In the genomic region with DNA sequence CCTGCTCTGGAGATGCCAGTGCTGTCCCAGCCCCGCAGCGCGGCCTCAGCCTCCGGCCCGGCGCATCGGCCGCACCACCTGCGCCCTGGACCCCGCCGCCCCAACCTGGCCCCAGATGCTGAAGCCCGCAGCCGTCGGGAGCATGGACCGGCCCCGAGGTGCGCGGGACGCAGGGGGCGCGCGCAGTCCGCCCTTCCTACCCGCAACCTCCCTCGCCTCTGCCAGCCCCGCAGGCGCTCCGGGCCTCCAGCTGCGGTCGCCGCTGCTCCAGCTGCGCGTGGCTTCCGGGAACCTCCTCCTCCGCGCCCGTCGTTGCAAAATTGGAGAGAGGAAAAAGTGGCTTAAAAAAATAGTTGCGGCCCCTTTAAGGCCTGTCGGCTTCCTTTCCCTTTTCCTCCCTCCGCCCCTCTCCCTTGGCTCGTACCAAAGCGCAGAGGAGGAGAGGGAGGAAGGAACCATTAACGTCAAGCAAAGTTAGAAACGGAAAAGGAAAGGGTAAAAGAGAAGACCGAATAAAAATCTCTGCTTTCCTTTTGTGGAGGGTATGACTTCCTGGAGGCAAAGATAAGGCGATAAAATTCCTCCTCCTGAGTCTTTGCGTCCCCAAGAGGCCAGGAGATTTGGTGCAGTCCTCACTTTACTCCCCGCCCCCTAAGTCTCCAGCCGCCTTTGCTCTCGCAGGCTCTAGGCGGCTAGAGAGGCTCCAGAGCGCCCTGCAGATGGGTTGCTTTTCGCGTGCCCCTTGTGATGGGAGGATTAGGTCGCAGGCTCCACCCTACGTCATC, we compare ENCODE assay signal across 8 cellular contexts. TPM values are rescaled to one million over a fixed set of nuclear protein-coding genes. Genes with fewer than 3 reads are reported as not detected.
DNase-seq lines count a peak whose midpoint lies in the region; ATAC-seq and TF ChIP-seq lines count a peak whose summit lies in the region.

A gene with protein sequence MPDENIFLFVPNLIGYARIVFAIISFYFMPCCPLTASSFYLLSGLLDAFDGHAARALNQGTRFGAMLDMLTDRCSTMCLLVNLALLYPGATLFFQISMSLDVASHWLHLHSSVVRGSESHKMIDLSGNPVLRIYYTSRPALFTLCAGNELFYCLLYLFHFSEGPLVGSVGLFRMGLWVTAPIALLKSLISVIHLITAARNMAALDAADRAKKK (minus strand): TSS at position 343 of the 785 bp plus-strand sequence. CDS start 369 bp downstream, outside the sequence.

- H2AFZ ChIP-seq in KMS-11 (ENCODE audit: low read depth): peak within 1 kb of the TSS; percentile 85

- DNase-seq in DMS79 (lab: John Stamatoyannopoulos, UW) (peak; percentile 96), Panc1 (ENCODE audit: low read depth, low spot score) (peak; percentile 92)
- peak; percentile 88 for DNase-seq in activated T-cell treated with anti-CD3 and anti-CD28 coated beads, Interleukin-2, amount 50 U/mL, for 4 hours
- DNase-seq in stimulated activated CD8-positive, alpha-beta memory T cell treated with anti-CD3 and anti-CD28 coated beads, Interleukin-7, amount 100 ng/mL, for 1 hour (ENCODE audit: low read depth in 2 of 2): peak; percentile 82 to 84

- H4K20me1 ChIP-seq in KMS-11 (ENCODE audit: insufficient read depth): no peaks in the 10 kb centered on the region

- POLR2A ChIA-PET in Panc1 (lab: Charles Lee): no interaction called here

- in situ Hi-C loops in Panc1 (cut with HindIII; ENCODE audit: low pct_unique_long_range_greater_than_20kb, low sequenced_read_pairs): no loop called here

- no peak within 1 kb of the TSS for H3K4me3 ChIP-seq in KMS-11 (IDR thresholded peaks at IDR 0.05; ENCODE audit: insufficient read depth, low read depth, low read length)
- H3K4me3 ChIP-seq in Panc1 (ENCODE audit: low read depth in 2 of 2, low read length in 2 of 2): peak within 1 kb of the TSS; percentile 75 to 81
- H3K4me3 ChIP-seq in esophagus (ENCODE audit: low read depth in 1 of 2, low read length in 2 of 2): peak within 1 kb of the TSS; percentile 75 to 99
- peak within 1 kb of the TSS; percentile 82 for H3K4me3 ChIP-seq in mucosa of stomach (ENCODE audit: low read length)

- H3K9ac ChIP-seq in KMS-11 (peak within 1 kb of the TSS; percentile 85), mucosa of stomach (ENCODE audit: low read length) (peak within 1 kb of the TSS; percentile 90)

- H3K4me2 ChIP-seq in KMS-11: peak within 1 kb of the TSS; percentile 99

- CTCF ChIA-PET in Panc1 (lab: Charles Lee): interaction anchor here (0.7 to 1.0 kb wide), 2 partner anchors 15 to 169 kb away, joined by 3 to 7 read pairs; no protein-coding TSS in a partner anchor

- H3K36me3 ChIP-seq in KMS-11 (ENCODE audit: insufficient read depth) (peaks cover 4% of the 10 kb centered on the region; the same call in 1 of the 2 replicates), Panc1 (ENCODE audit: control insufficient read depth, insufficient read depth, low read length) (no peaks in the 10 kb centered on the region), esophagus (ENCODE audit: control insufficient read depth in 2 of 2, insufficient read depth in 2 of 2, low read length in 1 of 2) (peaks cover 4 to 23% of the 10 kb centered on the region in 2 donors), mucosa of stomach (ENCODE audit: control insufficient read depth, insufficient read depth, low read length) (no peaks in the 10 kb centered on the region)

- peak within 1 kb of the TSS; percentile 98 for H3K4me3 Mint-ChIP-seq in activated T-cell treated with anti-CD3 and anti-CD28 coated beads, Interleukin-2, amount 50 U/mL, for 4 hours

- no peaks in the 10 kb centered on the region for H3K9me3 Mint-ChIP-seq in activated T-cell treated with anti-CD3 and anti-CD28 coated beads, Interleukin-2, amount 50 U/mL, for 4 hours

- H3K36me3 Mint-ChIP-seq in activated T-cell treated with anti-CD3 and anti-CD28 coated beads, Interleukin-2, amount 50 U/mL, for 4 hours (ENCODE audit: insufficient read depth): peaks cover 14% of the 10 kb centered on the region

- peaks cover 13% of the 10 kb centered on the region; the same call in 1 of the 2 replicates for H3K79me2 ChIP-seq in KMS-11 (ENCODE audit: insufficient read depth, low read depth)

- H3K9me3 ChIP-seq in Panc1 (ENCODE audit: control insufficient read depth, insufficient read depth, low read depth, low read length): no peaks in the 10 kb centered on the region
- H3K9me3 ChIP-seq in esophagus (ENCODE audit: control insufficient read depth in 2 of 2, insufficient read depth in 1 of 2, low read depth in 1 of 2, low read length in 1 of 2): no peaks in the 10 kb centered on the region
- no peaks in the 10 kb centered on the region for H3K9me3 ChIP-seq in mucosa of stomach (ENCODE audit: control insufficient read depth, low read length)

- intact Hi-C loops in Panc1 (cut with micrococcal nuclease; ENCODE audit: unreplicated experiment): no loop called here

- BruUV-seq in Panc1 (replicated peaks; lab: Mats Ljungman, UMichigan): TSS peak; percentile 93

- H3K27me3 ChIP-seq in KMS-11 (ENCODE audit: insufficient read depth, low read depth): no peaks in the 10 kb centered on the region; the same call in 1 of the 2 replicates
- H3K27me3 ChIP-seq in Panc1 (ENCODE audit: control insufficient read depth, insufficient read depth, low read length): no peaks in the 10 kb centered on the region
- no peaks in the 10 kb centered on the region for H3K27me3 ChIP-seq in esophagus (ENCODE audit: control insufficient read depth in 1 of 2, insufficient read depth in 2 of 2, low read length in 2 of 2)
- no peaks in the 10 kb centered on the region for H3K27me3 ChIP-seq in mucosa of stomach (ENCODE audit: control insufficient read depth, insufficient read depth, low read length)

- peaks cover 2% of the 10 kb centered on the region for H3K27me3 Mint-ChIP-seq in activated T-cell treated with anti-CD3 and anti-CD28 coated beads, Interleukin-2, amount 50 U/mL, for 4 hours (ENCODE audit: low read depth)

- H3K27ac ChIP-seq in KMS-11 (peak within 1 kb of the TSS; percentile 85), Panc1 (ENCODE audit: low read length) (peak within 1 kb of the TSS; percentile 98), esophagus (ENCODE audit: low read depth in 2 of 2, low read length in 1 of 2) (peak within 1 kb of the TSS; percentile 82)

- peaks cover 19% of the 10 kb centered on the region for H3K4me1 Mint-ChIP-seq in activated T-cell treated with anti-CD3 and anti-CD28 coated beads, Interleukin-2, amount 50 U/mL, for 4 hours (ENCODE audit: low read depth)

- 0 to 1% methylated on average over 53 to 57 of the region's 57 CpGs for WGBS in esophagus, 2 donors

- no peak; the same call in 1 of the 2 replicates for TF ChIP-seq CTCF in KMS-11 (conservative IDR thresholded peaks at IDR 0.05; ENCODE audit: low read depth, low read length)
- TF ChIP-seq CTCF in Panc1 (IDR thresholded peaks at IDR 0.05): peak; percentile 87

- H3K4me1 ChIP-seq in KMS-11 (ENCODE audit: low read depth, poor library complexity, severe bottlenecking): peaks cover 17% of the 10 kb centered on the region
- no peaks in the 10 kb centered on the region for H3K4me1 ChIP-seq in Panc1 (ENCODE audit: control insufficient read depth, insufficient read depth, low read length)
- peaks cover 2 to 7% of the 10 kb centered on the region in 2 donors for H3K4me1 ChIP-seq in esophagus (ENCODE audit: control insufficient read depth in 2 of 2, insufficient read depth in 2 of 2, low read length in 1 of 2)
- H3K4me1 ChIP-seq in mucosa of stomach (ENCODE audit: control insufficient read depth, insufficient read depth, low read length): peaks cover 25% of the 10 kb centered on the region

- peak; percentile 80 for ATAC-seq in GM21717 (IDR thresholded peaks at IDR 0.05; ENCODE audit: unreplicated experiment)
- peak; percentile 99 for ATAC-seq in Panc1
- ATAC-seq in activated T-cell treated with anti-CD3 and anti-CD28 coated beads, Interleukin-2, amount 50 U/mL, for 4 hours: peak; percentile 99

RNA-seq across cellular contexts. Expression of the gene that starts here (rescaled TPM):
- total RNA-seq in Panc1 (2021; ENCODE audit: unreplicated experiment): 71.6 TPM
- 136 TPM for polyA plus RNA-seq in Panc1 (2012; ENCODE audit: insufficient read length)
- 10 to 100 TPM; 56.7 to 61.0 (median 59.7) TPM for total RNA-seq in activated T-cell treated with anti-CD3 and anti-CD28 coated beads, Interleukin-2, amount 50 U/mL, for 4 hours
- polyA plus RNA-seq in esophagus: 10 to 100 TPM; 26.7 to 48.3 TPM
